ENCODE assay signal across 22 cellular contexts in genomic region chr4:170395773-170396172, GRCh38.
"Had no signal": no experiment of that assay in that cellular context is flagged by ENCODE, and none has a peak within 500 bp of the region (broad histone marks: within the 10 kb centered on the region; RNA-seq: fewer than 3 reads in every experiment).

No MANE protein-coding gene starts in this region.

- ATAC-seq: foreskin keratinocyte, gastroesophageal sphincter, heart left ventricle, left lung, left ventricle myocardium superior, lower lobe of right lung had no signal

- H3K4me3 ChIP-seq: coronary artery, dorsolateral prefrontal cortex, esophagus muscularis mucosa, gastroesophageal sphincter, heart left ventricle, hepatocyte, left lung, lower lobe of right lung had no signal

- H3K4me1 ChIP-seq: esophagus muscularis mucosa, gastroesophageal sphincter, heart left ventricle, left lung, lower lobe of right lung had no signal

- H3K9me3 ChIP-seq: esophagus muscularis mucosa, gastroesophageal sphincter, heart left ventricle, left lung, lower lobe of right lung had no signal

- H3K36me3 ChIP-seq: esophagus muscularis mucosa, gastroesophageal sphincter, heart left ventricle, left lung, lower lobe of right lung had no signal

- H3K27ac ChIP-seq: coronary artery, dorsolateral prefrontal cortex, esophagus muscularis mucosa, foreskin keratinocyte, gastroesophageal sphincter, heart left ventricle, hepatocyte, left lung, lower lobe of right lung had no signal

- DNase-seq: dermis blood vessel endothelial cell; dorsolateral prefrontal cortex; effector CD4-positive, alpha-beta T cell; effector memory CD4-positive, alpha-beta T cell; foreskin keratinocyte; heart left ventricle; hypothalamus; immature natural killer cell; islet precursor cell; kidney; kidney glomerular epithelial cell; left lung; left ventricle myocardium superior; lower lobe of right lung; mesenchymal stem cell had no signal

- H3K27me3 ChIP-seq: esophagus muscularis mucosa, foreskin keratinocyte, gastroesophageal sphincter, heart left ventricle, hepatocyte, left lung had no signal

- FAIRE-seq: colon, endothelial cell of umbilical vein, frontal cortex, kidney had no signal
